Comparison of ENCODE assay signal across 1 cellular context in genomic region chr9:2014696-2015580, GRCh38.
TF ChIP-seq lines count a peak whose summit lies in the region.

SMARCA2 (plus strand) TSS chr9:2015347; CDS start chr9:2029023, 13,676 bp downstream.

TF ChIP-seq in GM12878, 131 proteins besides CTCF, POLR2A, EP300 and RAD21 (continued from another document and continues in another):
- peak; percentile 99 for TF ChIP-seq PKNOX1 (IDR thresholded peaks at IDR 0.05)
- peak; percentile 98 for TF ChIP-seq PBX3 (IDR thresholded peaks at IDR 0.05; ENCODE audit: insufficient replicate concordance, low read depth, low read length)
- no peak for TF ChIP-seq NR2C2 (IDR thresholded peaks at IDR 0.05; ENCODE audit: borderline replicate concordance, control insufficient read depth, insufficient read length, low read depth)
- no peak for TF ChIP-seq PRDM15 (CRISPR knock-in tag; IDR thresholded peaks at IDR 0.05)
- peak; percentile 77; the same call in 1 of the 2 replicates for TF ChIP-seq MXI1 (IDR thresholded peaks at IDR 0.05; ENCODE audit: low read depth, low read length)
- peak; percentile 74 for TF ChIP-seq CEBPZ (IDR thresholded peaks at IDR 0.05; ENCODE audit: low read depth, low read length)
- no peak for TF ChIP-seq HSF1 (IDR thresholded peaks at IDR 0.05; ENCODE audit: low read depth, low read length)
- no peak for TF ChIP-seq ATF3 (IDR thresholded peaks at IDR 0.05; ENCODE audit: borderline replicate concordance, extremely low read depth, low read depth, low read length)
- no peak for TF ChIP-seq RELA (IDR thresholded peaks at IDR 0.05; ENCODE audit: borderline replicate concordance, partially characterized antibody)
- TF ChIP-seq ZNF217 (IDR thresholded peaks at IDR 0.05), result no peak
- no peak for TF ChIP-seq STAT3 (IDR thresholded peaks at IDR 0.05; ENCODE audit: low read depth, low read length)
- no peak for TF ChIP-seq BRCA1 (IDR thresholded peaks at IDR 0.05; ENCODE audit: low read depth, low read length)
- TF ChIP-seq BHLHE40 (IDR thresholded peaks at IDR 0.05; ENCODE audit: borderline replicate concordance in 1 of 2, low read depth in 2 of 2, low read length in 1 of 2), result peak in 1 of 2 experiments; percentile 33; a peak in 2 of 4 replicates
- TF ChIP-seq ZBTB33 (IDR thresholded peaks at IDR 0.05), result no peak
- peak; percentile 78 for TF ChIP-seq NKRF (conservative IDR thresholded peaks at IDR 0.05)
- no peak for TF ChIP-seq SPI1 (IDR thresholded peaks at IDR 0.05; ENCODE audit: borderline replicate concordance, insufficient read depth, low read depth, low read length)
- TF ChIP-seq ZSCAN29 (IDR thresholded peaks at IDR 0.05), result no peak
- no peak for TF ChIP-seq HDAC6 (IDR thresholded peaks at IDR 0.05; ENCODE audit: unreplicated experiment)
- TF ChIP-seq MTA3 (IDR thresholded peaks at IDR 0.05; ENCODE audit: borderline replicate concordance, low read length), result no peak
- TF ChIP-seq CHD4 (IDR thresholded peaks at IDR 0.05), result no peak
- peak; percentile 25; the same call in 1 of the 2 replicates for TF ChIP-seq TCF12 (IDR thresholded peaks at IDR 0.05; ENCODE audit: low read depth, low read length)
- TF ChIP-seq JUNB (IDR thresholded peaks at IDR 0.05), result peak; percentile 70
- peak; percentile 91; the same call in 2 of the 3 replicates for TF ChIP-seq POU2F2 (IDR thresholded peaks at IDR 0.05; ENCODE audit: borderline replicate concordance, low read depth, low read length)
- TF ChIP-seq ZNF592 (IDR thresholded peaks at IDR 0.05), result no peak
- TF ChIP-seq HCFC1 (IDR thresholded peaks at IDR 0.05; ENCODE audit: low read length), result 0 out of 2 replicates have a peak, but pooled peaks have one; percentile 16
- TF ChIP-seq USF2 (IDR thresholded peaks at IDR 0.05; ENCODE audit: borderline replicate concordance, low read depth, low read length), result no peak
- TF ChIP-seq E2F4 (IDR thresholded peaks at IDR 0.05; ENCODE audit: low read depth, low read length), result peak; percentile 61; the same call in 1 of the 2 replicates
- TF ChIP-seq TBL1XR1 (IDR thresholded peaks at IDR 0.05; ENCODE audit: low read depth, low read length), result no peak
- no peak for TF ChIP-seq SMC3 (IDR thresholded peaks at IDR 0.05; ENCODE audit: borderline replicate concordance, low read length)
- TF ChIP-seq ZNF274 (IDR thresholded peaks at IDR 0.05; ENCODE audit: insufficient read depth, insufficient read length), result no peak
- TF ChIP-seq HDGF (IDR thresholded peaks at IDR 0.05), result no peak
- TF ChIP-seq BACH1 (IDR thresholded peaks at IDR 0.05; ENCODE audit: borderline replicate concordance), result peak; percentile 26; the same call in 1 of the 2 replicates
- TF ChIP-seq CREM (IDR thresholded peaks at IDR 0.05; ENCODE audit: low read depth), result peak; percentile 65
- no peak for TF ChIP-seq RBBP5 (conservative IDR thresholded peaks at IDR 0.05)
- no peak for TF ChIP-seq FOXK2 (IDR thresholded peaks at IDR 0.05)
